10 cellular contexts compared by ENCODE assay signal in genomic region chr7:75623390-75624133, GRCh38.
A peak's percentile ranks its signal among the peaks of the same experiment; 100 is the strongest.
DNase-seq lines count a peak whose midpoint lies in the region; ATAC-seq and TF ChIP-seq lines count a peak whose summit lies in the region.
"Had no signal": no experiment of that assay in that cellular context is flagged by ENCODE, and none has a peak within 500 bp of the region (broad histone marks: within the 10 kb centered on the region; RNA-seq: fewer than 3 reads in every experiment).

No MANE protein-coding gene starts in this region.

- H3K27ac Mint-ChIP-seq in central memory CD8-positive, alpha-beta T cell (ENCODE audit: low read depth) = peak overlapping the region; percentile 47
- no peak overlapping the region for H3K27ac Mint-ChIP-seq in activated CD4-positive, alpha-beta T cell treated with anti-CD3 and anti-CD28 coated beads, Interleukin-2, amount 10 ng/mL, durations not matched to agents 7 days and 5 days

- DNase-seq in NCI-H2107 treated with DMSO at 0.1 percent for 48 hours (lab: John Stamatoyannopoulos, UW; ENCODE audit: unreplicated experiment) = peak; percentile 30
- no peak for DNase-seq in NCI-H2107 (lab: John Stamatoyannopoulos, UW)
- DNase-seq in central memory CD8-positive, alpha-beta T cell (ENCODE audit: low spot score in 2 of 2) = no peak
- DNase-seq in lung (ENCODE audit: low spot score) = peak; percentile 91
- peak in 37 of 49 donors; percentile 9 to 76 (median 35) for DNase-seq in substantia nigra (lab: John Stamatoyannopoulos, UW)
- DNase-seq in activated CD4-positive, alpha-beta T cell treated with anti-CD3 and anti-CD28 coated beads, Interleukin-2, amount 10 ng/mL, durations not matched to agents 7 days and 5 days = no peak
- no peak for DNase-seq in effector CD4-positive, alpha-beta T cell
- DNase-seq: activated CD4-positive, alpha-beta T cell treated with anti-CD3 and anti-CD28 coated beads for 4 hours had no signal

- POLR2A ChIA-PET in activated CD4-positive, alpha-beta T cell treated with anti-CD3 and anti-CD28 coated beads, Interleukin-2, amount 10 ng/mL, durations not matched to agents 7 days and 5 days (lab: Charles Lee) = no interaction called here

- peaks cover 22% of the 10 kb centered on the region for H3K4me1 Mint-ChIP-seq in central memory CD8-positive, alpha-beta T cell
- peaks cover 4% of the 10 kb centered on the region for H3K4me1 Mint-ChIP-seq in activated CD4-positive, alpha-beta T cell treated with anti-CD3 and anti-CD28 coated beads, Interleukin-2, amount 10 ng/mL, durations not matched to agents 7 days and 5 days

- H3K27me3 Mint-ChIP-seq in central memory CD8-positive, alpha-beta T cell = no peaks in the 10 kb centered on the region
- H3K27me3 Mint-ChIP-seq in activated CD4-positive, alpha-beta T cell treated with anti-CD3 and anti-CD28 coated beads, Interleukin-2, amount 10 ng/mL, durations not matched to agents 7 days and 5 days = peaks cover 1% of the 10 kb centered on the region

- H3K36me3 ChIP-seq in lung (ENCODE audit: control insufficient read depth in 2 of 2, insufficient read depth in 2 of 2, low read length in 2 of 2) = no peaks in the 10 kb centered on the region
- H3K36me3 ChIP-seq: HAP-1 had no signal

- H3K9me3 ChIP-seq in lung (ENCODE audit: control insufficient read depth in 2 of 2, insufficient read depth in 1 of 2, low read length in 1 of 2) = no peaks in the 10 kb centered on the region

- H3K4me1 ChIP-seq in lung (ENCODE audit: control insufficient read depth in 2 of 2, insufficient read depth in 2 of 2, low read length in 2 of 2) = peaks cover 0 to 21% of the 10 kb centered on the region in 2 donors
- H3K4me1 ChIP-seq: HAP-1 had no signal

- TF ChIP-seq CTCF in lung (IDR thresholded peaks at IDR 0.05; ENCODE audit: control extremely low read depth, extremely low read depth) = no peak

- H3K4me3 ChIP-seq in lung = no peak overlapping the region
- H3K4me3 ChIP-seq: HAP-1 had no signal

- no peak overlapping the region for H3K4me3 Mint-ChIP-seq in central memory CD8-positive, alpha-beta T cell
- H3K4me3 Mint-ChIP-seq in activated CD4-positive, alpha-beta T cell treated with anti-CD3 and anti-CD28 coated beads, Interleukin-2, amount 10 ng/mL, durations not matched to agents 7 days and 5 days = no peak overlapping the region

- WGBS in lung, 2 donors = 54 to 59% methylated on average over 16 of the region's 16 CpGs

- H3K36me3 Mint-ChIP-seq in central memory CD8-positive, alpha-beta T cell (ENCODE audit: insufficient read depth) = peaks cover 4% of the 10 kb centered on the region
- H3K36me3 Mint-ChIP-seq in activated CD4-positive, alpha-beta T cell treated with anti-CD3 and anti-CD28 coated beads, Interleukin-2, amount 10 ng/mL, durations not matched to agents 7 days and 5 days (ENCODE audit: low read depth) = peaks cover 3% of the 10 kb centered on the region

- H3K27ac ChIP-seq in lung (ENCODE audit: low read depth in 1 of 2, low read length in 1 of 2) = peak overlapping the region in 1 of 2 donors; percentile 95
- H3K27ac ChIP-seq in substantia nigra (ENCODE audit: low read depth, low read length, poor library complexity, severe bottlenecking) = peak overlapping the region; percentile 76

- no peaks in the 10 kb centered on the region for H3K9me3 Mint-ChIP-seq in central memory CD8-positive, alpha-beta T cell
- peaks cover 11% of the 10 kb centered on the region for H3K9me3 Mint-ChIP-seq in activated CD4-positive, alpha-beta T cell treated with anti-CD3 and anti-CD28 coated beads, Interleukin-2, amount 10 ng/mL, durations not matched to agents 7 days and 5 days

- no peaks in the 10 kb centered on the region for H3K27me3 ChIP-seq in lung (ENCODE audit: control insufficient read depth, insufficient read depth)

- no peak for ATAC-seq in central memory CD8-positive, alpha-beta T cell (replicated peaks; ENCODE audit: extremely low read depth, poor library complexity, severe bottlenecking)
- ATAC-seq in lung (ENCODE audit: insufficient read depth, low FRiP score) = peak; percentile 67
- ATAC-seq in HG03442 (IDR thresholded peaks at IDR 0.05; ENCODE audit: unreplicated experiment) = no peak

- CTCF ChIA-PET in activated CD4-positive, alpha-beta T cell treated with anti-CD3 and anti-CD28 coated beads, Interleukin-2, amount 10 ng/mL, durations not matched to agents 7 days and 5 days (lab: Charles Lee) = interaction anchor here (1.2 to 1.6 kb wide), 4 partner anchors 8 to 12 kb away, joined by 3 to 6 read pairs (median 4); no protein-coding TSS in a partner anchor

Comparison
In these comparisons a context has a peak if more than half of its experiments do, and no peak if none do; other contexts are left out.
1. DNase-seq: peak in NCI-H2107 treated with DMSO at 0.1 percent for 48 hours (single experiment), lung (single experiment) and substantia nigra (37 of 49); none in NCI-H2107 (single experiment), central memory CD8-positive, alpha-beta T cell (0 of 2), activated CD4-positive, alpha-beta T cell treated with anti-CD3 and anti-CD28 coated beads, Interleukin-2, amount 10 ng/mL, durations not matched to agents 7 days and 5 days (single experiment) and effector CD4-positive, alpha-beta T cell (single experiment).